Comparison of ENCODE assay signal across 19 cellular contexts in the genomic region with DNA sequence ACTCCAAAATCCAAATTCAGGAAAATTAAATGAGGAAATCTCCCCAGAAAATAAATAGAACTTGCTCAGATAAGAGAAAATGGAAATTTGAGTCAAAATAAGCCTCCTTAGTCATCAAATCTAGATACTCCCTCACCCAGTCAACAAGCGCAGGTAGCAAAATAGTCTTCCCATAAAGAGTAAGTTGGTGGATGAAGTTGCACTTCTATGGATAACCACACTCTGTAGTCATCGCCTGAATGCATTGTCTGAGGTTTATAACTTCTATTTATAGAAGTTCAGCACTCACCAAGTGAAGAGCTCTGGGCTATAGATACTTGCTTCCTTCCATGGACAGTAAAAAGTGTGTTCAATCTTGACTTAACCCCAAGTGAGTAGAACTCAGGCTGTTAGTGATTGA.
DNase-seq lines count a peak whose midpoint lies in the region; ATAC-seq and TF ChIP-seq lines count a peak whose summit lies in the region.
"Had no signal": no experiment of that assay in that cellular context is flagged by ENCODE, and none has a peak within 500 bp of the region (broad histone marks: within the 10 kb centered on the region; RNA-seq: fewer than 3 reads in every experiment).

No MANE protein-coding gene starts in this region.

- no peaks in the 10 kb centered on the region for H3K27me3 Mint-ChIP-seq in stimulated activated memory B cell treated with anti-CD40 and anti-IgM and Interleukin-4, amounts not matched to agents 10 μg/mL and 1 μg/mL and 100 μg/mL, for 72 hours
- no peaks in the 10 kb centered on the region for H3K27me3 Mint-ChIP-seq in T-helper 17 cell

- no peaks in the 10 kb centered on the region for H3K79me2 ChIP-seq in GM23248 (ENCODE audit: insufficient read depth)

- no peaks in the 10 kb centered on the region for H4K20me1 ChIP-seq in GM23248 (ENCODE audit: insufficient read depth)

- 90 to 93% methylated on average over 2 of the region's 2 CpGs for WGBS in GM23248 (ENCODE audit: low coverage in 1 of 2, low lambda C conversion rate in 2 of 2, missing lambda C conversion rate in 2 of 2), 2 experiments

- no peaks in the 10 kb centered on the region for H3K9me3 ChIP-seq in GM23248 (ENCODE audit: low read depth)
- H3K9me3 ChIP-seq in T-helper 17 cell (ENCODE audit: control insufficient read depth, low read length, poor library complexity, severe bottlenecking), result no peaks in the 10 kb centered on the region
- H3K9me3 ChIP-seq: HAP-1 had no signal

- no peaks in the 10 kb centered on the region; the same call in 1 of the 2 replicates for H3F3A ChIP-seq in GM23248 (ENCODE audit: insufficient read depth)

- H3K4me1 ChIP-seq in GM23248 (ENCODE audit: insufficient read depth) (peaks cover 20% of the 10 kb centered on the region), foreskin keratinocyte (no peaks in the 10 kb centered on the region)

- H3K36me3 ChIP-seq in GM23248 (ENCODE audit: low read depth) (no peaks in the 10 kb centered on the region), brain microvascular endothelial cell (replicated peaks) (no peaks in the 10 kb centered on the region)
- H3K36me3 ChIP-seq: HAP-1 had no signal

- no peak for TF ChIP-seq CTCF in brain microvascular endothelial cell (IDR thresholded peaks at IDR 0.05; ENCODE audit: low read depth, low read length, missing control alignments)
- no peak for TF ChIP-seq CTCF in foreskin keratinocyte (conservative IDR thresholded peaks at IDR 0.05)

- H3K27ac ChIP-seq in GM23248 (no peak overlapping the region), brain microvascular endothelial cell (no peak overlapping the region), foreskin keratinocyte (no peak overlapping the region)
- H3K27ac ChIP-seq: PC-9 had no signal

- H3K4me3 ChIP-seq in GM23248 (no peak overlapping the region), brain microvascular endothelial cell (ENCODE audit: low read depth, low read length) (no peak overlapping the region)
- H3K4me3 ChIP-seq: HAP-1, PC-9 had no signal

- DNase-seq in GM23248 (peak; percentile 28), NCI-H226 (peak; percentile 40), brain microvascular endothelial cell (peak; percentile 31), foreskin keratinocyte (peak in 1 of 2 donors; percentile 63), T-helper 17 cell (no peak)
- DNase-seq in activated CD4-positive, alpha-beta T cell treated with anti-CD3 and anti-CD28 coated beads, Interleukin-2, amount 50 U/mL, for 48 hours, result no peak
- DNase-seq: ACHN, COR-L47, KBM-7, NCI-H1048, NCI-H1436 treated with DMSO at 0.1 percent for 48 hours, NCI-H2029 treated with DMSO at 0.1 percent for 48 hours, NCI-H510A treated with DMSO at 0.1 percent for 48 hours, NCI-H82, PC-9 had no signal

- H3K9me2 ChIP-seq in GM23248 (ENCODE audit: insufficient read depth), result no peaks in the 10 kb centered on the region

- no peaks in the 10 kb centered on the region for H3K4me1 Mint-ChIP-seq in stimulated activated memory B cell treated with anti-CD40 and anti-IgM and Interleukin-4, amounts not matched to agents 10 μg/mL and 1 μg/mL and 100 μg/mL, for 72 hours
- H3K4me1 Mint-ChIP-seq in T-helper 17 cell, result no peaks in the 10 kb centered on the region

- no peak overlapping the region for H3K9ac ChIP-seq in GM23248

- H3K27ac Mint-ChIP-seq in stimulated activated memory B cell treated with anti-CD40 and anti-IgM and Interleukin-4, amounts not matched to agents 10 μg/mL and 1 μg/mL and 100 μg/mL, for 72 hours, result no peak overlapping the region
- no peak overlapping the region for H3K27ac Mint-ChIP-seq in T-helper 17 cell

- H3K27me3 ChIP-seq in GM23248 (replicated peaks; ENCODE audit: insufficient read depth) (no peaks in the 10 kb centered on the region), brain microvascular endothelial cell (replicated peaks) (no peaks in the 10 kb centered on the region), foreskin keratinocyte (no peaks in the 10 kb centered on the region)

- no peak overlapping the region for H3K4me3 Mint-ChIP-seq in stimulated activated memory B cell treated with anti-CD40 and anti-IgM and Interleukin-4, amounts not matched to agents 10 μg/mL and 1 μg/mL and 100 μg/mL, for 72 hours
- no peak overlapping the region for H3K4me3 Mint-ChIP-seq in T-helper 17 cell

- no peaks in the 10 kb centered on the region for H3K36me3 Mint-ChIP-seq in stimulated activated memory B cell treated with anti-CD40 and anti-IgM and Interleukin-4, amounts not matched to agents 10 μg/mL and 1 μg/mL and 100 μg/mL, for 72 hours
- H3K36me3 Mint-ChIP-seq in T-helper 17 cell (ENCODE audit: low read depth), result no peaks in the 10 kb centered on the region

- H3K9me3 Mint-ChIP-seq in stimulated activated memory B cell treated with anti-CD40 and anti-IgM and Interleukin-4, amounts not matched to agents 10 μg/mL and 1 μg/mL and 100 μg/mL, for 72 hours, result peaks cover 8% of the 10 kb centered on the region

- in situ Hi-C loops in GM23248 (cut with MboI) (no loop called here), brain microvascular endothelial cell (cut with HindIII; ENCODE audit: low pct_ligation_motif_present, low sequenced_read_pairs) (no loop called here)

- peak; percentile 64 for ATAC-seq in foreskin keratinocyte
- ATAC-seq in stimulated activated memory B cell treated with anti-CD40 and anti-IgM and Interleukin-4, amounts not matched to agents 10 μg/mL and 1 μg/mL and 100 μg/mL, for 72 hours, result no peak
- ATAC-seq in T-helper 17 cell, result no peak
- ATAC-seq in GM18520 (IDR thresholded peaks at IDR 0.05; ENCODE audit: unreplicated experiment), result no peak
- ATAC-seq: Right ventricle myocardium inferior had no signal

- no peak overlapping the region for H3K4me2 ChIP-seq in GM23248 (ENCODE audit: unreplicated experiment)
- H3K4me2 ChIP-seq: PC-9 had no signal

- no peak overlapping the region for H2AFZ ChIP-seq in GM23248
- H2AFZ ChIP-seq: PC-9 had no signal

Comparison
In these comparisons a context has a peak if more than half of its experiments do, and no peak if none do; other contexts are left out.
1. DNase-seq: peak in GM23248 (single experiment), NCI-H226 (single experiment) and brain microvascular endothelial cell (single experiment); none in T-helper 17 cell (0 of 3) and activated CD4-positive, alpha-beta T cell treated with anti-CD3 and anti-CD28 coated beads, Interleukin-2, amount 50 U/mL, for 48 hours (0 of 2).